9 cellular contexts compared by ENCODE assay signal in genomic region chr20:47355489-47356219, GRCh38. TPM values are rescaled to one million over a fixed set of nuclear protein-coding genes. Genes with fewer than 3 reads are reported as not detected.
DNase-seq lines count a peak whose midpoint lies in the region; ATAC-seq and TF ChIP-seq lines count a peak whose summit lies in the region.
"Had no signal": no experiment of that assay in that cellular context is flagged by ENCODE, and none has a peak within 500 bp of the region (broad histone marks: within the 10 kb centered on the region; RNA-seq: fewer than 3 reads in every experiment).

No MANE protein-coding gene starts in this region.

- no peak for TF ChIP-seq RAD21 in IMR-90 (IDR thresholded peaks at IDR 0.05; ENCODE audit: low read length)

- peak overlapping the region; percentile 100 for H3K4ac ChIP-seq in IMR-90 (ENCODE audit: low read depth, low read length)

- CTCF ChIA-PET in IMR-90 (lab: Yijun Ruan, JAX) = interaction anchor here (0.5 to 1.2 kb wide), 6 partner anchors 22 to 609 kb away, joined by 3 to 7 read pairs (median 5); no protein-coding TSS in a partner anchor

- in situ Hi-C loops in IMR-90 (cut with MboI; ENCODE audit: low sequenced_read_pairs) (no loop called here), GM13977 (cut with MboI; ENCODE audit: low pct_unique_long_range_greater_than_20kb, low sequenced_read_pairs, unreplicated experiment) (no loop called here)

- no peak for ATAC-seq in IMR-90 (ENCODE audit: low read depth)
- no peak for ATAC-seq in activated T-cell treated with anti-CD3 and anti-CD28 coated beads, Interleukin-2, amount 50 U/mL, for 4 hours

- TF ChIP-seq CTCF in IMR-90 (conservative IDR thresholded peaks at IDR 0.05; ENCODE audit: low read depth, low read length) (no peak), GM13977 (IDR thresholded peaks at IDR 0.05; ENCODE audit: extremely low read depth, insufficient read depth, missing control alignments) (no peak)

- no peak for TF ChIP-seq POLR2A in IMR-90 (IDR thresholded peaks at IDR 0.05; ENCODE audit: low read depth, low read length)

- peak overlapping the region; percentile 98 for H4K5ac ChIP-seq in IMR-90 (ENCODE audit: low read depth, low read length)

- POLR2A ChIA-PET in IMR-90 (lab: Charles Lee; ENCODE audit: unreplicated experiment) = interaction anchor here (0.7 to 2.4 kb wide), 4 partner anchors 8 to 84 kb away, joined by 4 to 9 read pairs (median 4); no protein-coding TSS in a partner anchor

- H3K4me3 ChIP-seq in BLaER1 = peak overlapping the region; percentile 70
- H3K4me3 ChIP-seq in IMR-90 (ENCODE audit: insufficient read depth, low read depth, low read length) = no peak overlapping the region; the same call in 1 of the 2 replicates
- H3K4me3 ChIP-seq in skin epidermis = peak overlapping the region; percentile 0 to 27 (median 7)

- peak overlapping the region; percentile 98 for H3K18ac ChIP-seq in IMR-90 (ENCODE audit: low read depth, low read length)

- H4K20me1 ChIP-seq in BLaER1 (peaks cover 18% of the 10 kb centered on the region), IMR-90 (ENCODE audit: insufficient read depth, low read length) (no peaks in the 10 kb centered on the region)

- peak overlapping the region; percentile 94 for H3K56ac ChIP-seq in IMR-90 (ENCODE audit: extremely low read depth, insufficient read depth, low read length)

- WGBS in IMR-90 (ENCODE audit: extremely low coverage in 2 of 2, insufficient read length in 1 of 2), 2 experiments = no CpG with 5 or more reads among the region's 2 CpGs

- intact Hi-C loops in IMR-90 (cut with micrococcal nuclease) = no loop called here

- peaks cover 31 to 56% of the 10 kb centered on the region in 2 experiments; a peak in 3 of 4 replicates for H3K79me1 ChIP-seq in IMR-90 (ENCODE audit: low read depth in 1 of 2, low read length in 2 of 2)

- H2BK120ac ChIP-seq in IMR-90 (ENCODE audit: low read depth, low read length) = peak overlapping the region; percentile 99

- H3K14ac ChIP-seq in IMR-90 (replicated peaks; ENCODE audit: low read depth, low read length) = peak overlapping the region; percentile 100

- peak overlapping the region; percentile 92 for H2BK20ac ChIP-seq in IMR-90 (ENCODE audit: low read depth, low read length)

- H2BK15ac ChIP-seq in IMR-90 (ENCODE audit: low read depth, low read length) = peak overlapping the region; percentile 98

- peak overlapping the region; percentile 99 for H2AK5ac ChIP-seq in IMR-90 (ENCODE audit: low read depth, low read length)

- peak overlapping the region; percentile 95 for H2AK9ac ChIP-seq in IMR-90 (replicated peaks; ENCODE audit: low read depth, low read length, poor library complexity)

- H3K4me1 Mint-ChIP-seq in activated T-cell treated with anti-CD3 and anti-CD28 coated beads, Interleukin-2, amount 50 U/mL, for 4 hours (ENCODE audit: low read depth) = peaks cover 49% of the 10 kb centered on the region

- peaks cover 73% of the 10 kb centered on the region for H3K4me1 ChIP-seq in BLaER1
- peaks cover 74% of the 10 kb centered on the region for H3K4me1 ChIP-seq in IMR-90 (ENCODE audit: control insufficient read depth, insufficient read depth, low read length)

- H3K9me1 ChIP-seq in IMR-90 (ENCODE audit: insufficient read depth, low read length) = peaks cover 19% of the 10 kb centered on the region

- H4K91ac ChIP-seq in IMR-90 (ENCODE audit: insufficient read depth, low read depth, low read length) = peak overlapping the region; percentile 100

- H3K23ac ChIP-seq in IMR-90 (ENCODE audit: low read depth, low read length) = peak overlapping the region; percentile 99

- H3K27me3 Mint-ChIP-seq in activated T-cell treated with anti-CD3 and anti-CD28 coated beads, Interleukin-2, amount 50 U/mL, for 4 hours (ENCODE audit: low read depth) = no peaks in the 10 kb centered on the region

- H3K27ac ChIP-seq in BLaER1 (peak overlapping the region; percentile 99), IMR-90 (ENCODE audit: insufficient read depth, low read length) (peak overlapping the region; percentile 98), skin epidermis (peak overlapping the region; percentile 38 to 100 (median 98))

- H4K8ac ChIP-seq in IMR-90 (ENCODE audit: low read depth in 2 of 2, low read length in 2 of 2) = peak overlapping the region; percentile 97 to 99

- H3K9me3 Mint-ChIP-seq in activated T-cell treated with anti-CD3 and anti-CD28 coated beads, Interleukin-2, amount 50 U/mL, for 4 hours = no peaks in the 10 kb centered on the region
- H3K9me3 Mint-ChIP-seq: nephron had no signal

- H3K27me3 ChIP-seq in BLaER1 = no peaks in the 10 kb centered on the region
- H3K27me3 ChIP-seq in IMR-90 (ENCODE audit: control insufficient read depth, insufficient read depth, low read length) = no peaks in the 10 kb centered on the region

- peaks cover 3% of the 10 kb centered on the region for H3K36me3 Mint-ChIP-seq in activated T-cell treated with anti-CD3 and anti-CD28 coated beads, Interleukin-2, amount 50 U/mL, for 4 hours (ENCODE audit: insufficient read depth)

- DNase-seq in IMR-90 (no peak), globus pallidus (ENCODE audit: low spot score) (peak; percentile 66), GM13977 (ENCODE audit: low spot score) (no peak), DMS79 (lab: John Stamatoyannopoulos, UW) (no peak), hepatic stellate cell (ENCODE audit: low spot score) (no peak)
- DNase-seq in activated T-cell treated with anti-CD3 and anti-CD28 coated beads, Interleukin-2, amount 50 U/mL, for 4 hours = no peak

- no peaks in the 10 kb centered on the region for H3K36me3 ChIP-seq in BLaER1
- no peaks in the 10 kb centered on the region for H3K36me3 ChIP-seq in IMR-90 (ENCODE audit: control insufficient read depth, insufficient read depth, low read length)

- H3K4me3 Mint-ChIP-seq in activated T-cell treated with anti-CD3 and anti-CD28 coated beads, Interleukin-2, amount 50 U/mL, for 4 hours = peak overlapping the region; percentile 87

- no peak overlapping the region for H2AFZ ChIP-seq in IMR-90 (replicated peaks; ENCODE audit: low read length, poor library complexity)

- peak overlapping the region; percentile 88 for H3K9ac ChIP-seq in BLaER1
- peak overlapping the region; percentile 64 for H3K9ac ChIP-seq in IMR-90 (ENCODE audit: low read depth, low read length)

- no TSS peak for BruUV-seq in IMR-90 (replicated peaks; lab: Mats Ljungman, UMichigan)

- no peaks in the 10 kb centered on the region for H3K9me3 ChIP-seq in BLaER1
- no peaks in the 10 kb centered on the region for H3K9me3 ChIP-seq in IMR-90 (ENCODE audit: control insufficient read depth, insufficient read depth, low read length)

- peak overlapping the region; percentile 98 for H3K4me2 ChIP-seq in BLaER1
- H3K4me2 ChIP-seq in IMR-90 (ENCODE audit: low read depth, low read length) = peak overlapping the region; percentile 56

- dilution Hi-C loops in IMR-90 (cut with HindIII; ENCODE audit: low sequenced_read_pairs, unreplicated experiment) = no loop called here

- peak overlapping the region; percentile 97 for H2BK5ac ChIP-seq in IMR-90 (ENCODE audit: low read depth, low read length, poor library complexity, severe bottlenecking)

TF ChIP-seq in IMR-90, 13 proteins besides CTCF, POLR2A, EP300 and RAD21:
- no peak for TF ChIP-seq SMC3 (IDR thresholded peaks at IDR 0.05; ENCODE audit: low read depth, low read length)
- no peak for TF ChIP-seq MAFK (IDR thresholded peaks at IDR 0.05; ENCODE audit: low read depth, low read length)
- no peak for TF ChIP-seq USF2 (IDR thresholded peaks at IDR 0.05; ENCODE audit: low read depth, low read length)
- no peak for TF ChIP-seq NFE2L2 (IDR thresholded peaks at IDR 0.05; ENCODE audit: low read depth, low read length)
- no peak for TF ChIP-seq CHD1 (IDR thresholded peaks at IDR 0.05; ENCODE audit: low read depth, low read length)
- no peak for TF ChIP-seq MAZ (IDR thresholded peaks at IDR 0.05; ENCODE audit: borderline replicate concordance, low read depth, low read length)
- no peak for TF ChIP-seq CEBPB (IDR thresholded peaks at IDR 0.05; ENCODE audit: low read depth, low read length)
- no peak for TF ChIP-seq RCOR1 (IDR thresholded peaks at IDR 0.05; ENCODE audit: insufficient replicate concordance, low read length)
- no peak for TF ChIP-seq ELK1 (IDR thresholded peaks at IDR 0.05; ENCODE audit: borderline replicate concordance, low read depth, low read length)
- TF ChIP-seq MXI1 (IDR thresholded peaks at IDR 0.05; ENCODE audit: borderline replicate concordance, low read depth, low read length) = no peak
TF ChIP-seq in IMR-90: peak in this region for 0.

RNA-seq across cellular contexts. Expression of gene ZMYND8, which starts 0.8 kb away (rescaled TPM):
- total RNA-seq in IMR-90 (2012; rRNA removed) = 23.6 and 24.0 TPM in 2 replicates
- polyA plus RNA-seq in IMR-90 (2012; rRNA removed) = 28.2 and 28.3 TPM in 2 replicates
- polyA plus RNA-seq in IMR-90 (2012; cell fraction: cytosol; rRNA removed) = 12.6 and 14.1 TPM in 2 replicates
- 43.6 and 72.5 TPM in 2 replicates for polyA plus RNA-seq in IMR-90 (2012; cell fraction: nucleus; rRNA removed; ENCODE audit: low replicate concordance)
- 10 to 100 TPM; 15.6 to 18.7 (median 17.5) TPM for total RNA-seq in activated T-cell treated with anti-CD3 and anti-CD28 coated beads, Interleukin-2, amount 50 U/mL, for 4 hours
